19 cellular contexts compared by ENCODE assay signal in genomic region chr9:27110181-27110580, GRCh38. TPM values are rescaled to one million over a fixed set of nuclear protein-coding genes. Genes with fewer than 3 reads are reported as not detected.
DNase-seq lines count a peak whose midpoint lies in the region; ATAC-seq, FAIRE-seq and TF ChIP-seq lines count a peak whose summit lies in the region.
"Had no signal": no experiment of that assay in that cellular context is flagged by ENCODE, and none has a peak within 500 bp of the region (broad histone marks: within the 10 kb centered on the region; RNA-seq: fewer than 3 reads in every experiment).

No MANE protein-coding gene starts in this region.

- no peak overlapping the region for H3K4ac ChIP-seq in H1 (replicated peaks; ENCODE audit: insufficient read length, low read depth, low read length)

- H4K8ac ChIP-seq in H1 (ENCODE audit: extremely low read depth, insufficient read depth, low read length), result no peak overlapping the region

- no peaks in the 10 kb centered on the region for H3K36me3 ChIP-seq in heart left ventricle
- no peaks in the 10 kb centered on the region for H3K36me3 ChIP-seq in H1 (ENCODE audit: control insufficient read depth in 2 of 4, insufficient read depth in 4 of 4, low read length in 3 of 4)
- no peaks in the 10 kb centered on the region for H3K36me3 ChIP-seq in upper lobe of right lung
- no peaks in the 10 kb centered on the region for H3K36me3 ChIP-seq in MG63
- H3K36me3 ChIP-seq: thoracic aorta had no signal

- intact Hi-C loops in heart left ventricle (cut with DNase I), result loop anchor here in 3 of 10 donors (2.0 to 5.0 kb wide), 3 partner anchors 77 to 83 kb away; no protein-coding TSS in a partner anchor
- intact Hi-C loops in cardiac septum (cut with DNase I), result no loop called here
- intact Hi-C loops in upper lobe of right lung (cut with DNase I), result no loop called here

- no peak overlapping the region for H3K56ac ChIP-seq in H1 (replicated peaks; ENCODE audit: insufficient read length, low read depth, low read length)

- no peak for DNase-seq in heart left ventricle
- DNase-seq in cardiac septum (ENCODE audit: low spot score), result no peak
- no peak for DNase-seq in H1 (ENCODE audit: low read depth in 1 of 2, low spot score in 2 of 2)
- DNase-seq in lung microvascular endothelial cell (ENCODE audit: low read depth in 2 of 2), result peak; percentile 56 to 84
- DNase-seq in upper lobe of right lung, result no peak
- no peak for DNase-seq in NCI-H2196 treated with DMSO at 0.1 percent for 48 hours (lab: John Stamatoyannopoulos, UW; ENCODE audit: unreplicated experiment)
- no peak for DNase-seq in MG63
- DNase-seq: CD4-positive, alpha-beta T cell; DND-41; mammary epithelial cell; NCI-H1694; NCI-H524; stimulated activated CD4-positive, alpha-beta T cell treated with anti-CD3 and anti-CD28 coated beads, Interleukin-4, amount 100 ng/mL, for 1 hour; stimulated activated CD8-positive, alpha-beta memory T cell treated with anti-CD3 and anti-CD28 coated beads, Interleukin-4, amount 100 ng/mL, for 48 hours had no signal

- no peak overlapping the region for H3K18ac ChIP-seq in H1 (ENCODE audit: extremely low read depth, low read length)

- no peak overlapping the region for H3K14ac ChIP-seq in H1 (ENCODE audit: insufficient read length)

- POLR2A ChIA-PET in H1 (lab: Charles Lee; ENCODE audit: partially characterized antibody), result interaction anchor here (0.7 kb wide), 2 partner anchors 15 to 134 kb away, joined by 3 read pairs; no protein-coding TSS in a partner anchor

- TF ChIP-seq EP300 in H1 (IDR thresholded peaks at IDR 0.05; ENCODE audit: borderline replicate concordance in 1 of 2, low read depth in 2 of 2, low read length in 2 of 2), result no peak

- no peaks in the 10 kb centered on the region for H3K27me3 ChIP-seq in heart left ventricle
- no peaks in the 10 kb centered on the region for H3K27me3 ChIP-seq in H1 (replicated peaks in 1 of 4; ENCODE audit: control insufficient read depth in 3 of 4, extremely low read depth in 1 of 4, insufficient read depth in 3 of 4, low read length in 3 of 4)
- no peaks in the 10 kb centered on the region for H3K27me3 ChIP-seq in upper lobe of right lung
- no peaks in the 10 kb centered on the region for H3K27me3 ChIP-seq in MG63

- no peaks in the 10 kb centered on the region for H3K9me3 ChIP-seq in heart left ventricle
- H3K9me3 ChIP-seq in H1 (ENCODE audit: insufficient read depth in 2 of 2, low read depth in 1 of 2, low read length in 1 of 2), result no peaks in the 10 kb centered on the region
- no peaks in the 10 kb centered on the region for H3K9me3 ChIP-seq in upper lobe of right lung
- no peaks in the 10 kb centered on the region for H3K9me3 ChIP-seq in MG63
- H3K9me3 ChIP-seq: thoracic aorta had no signal

- H3K9ac ChIP-seq in H1 (replicated peaks in 1 of 4; ENCODE audit: extremely low read depth in 1 of 4, low read depth in 3 of 4, low read length in 3 of 4), result no peak overlapping the region; a peak in 1 of 7 replicates

- ATAC-seq in heart left ventricle (no peak), upper lobe of right lung (no peak), GM21381 (IDR thresholded peaks at IDR 0.05; ENCODE audit: unreplicated experiment) (no peak)
- ATAC-seq: activated T-helper 17 cell treated with anti-CD3 and anti-CD28 coated beads, Interleukin-2, amount 50 U/mL, for 72 hours; sciatic nerve had no signal

- H3K4me3 ChIP-seq in heart left ventricle (peak overlapping the region; percentile 1 to 64 (median 52)), H1 (ENCODE audit: extremely low read depth in 1 of 4, insufficient read depth in 2 of 4, low read depth in 3 of 4, low read length in 4 of 4) (peak overlapping the region in 3 of 4 experiments; percentile 27 to 60 (median 49); a peak in 5 of 8 replicates), upper lobe of right lung (peak overlapping the region; percentile 41), MG63 (no peak overlapping the region)

- WGBS in heart left ventricle, 4 donors, result 43 to 57% (median 54%) methylated on average over 4 of the region's 4 CpGs
- WGBS in H1 (ENCODE audit: extremely low coverage in 1 of 2, insufficient coverage in 1 of 2, insufficient read length in 1 of 2, insufficient replicate concordance in 2 of 2, low coverage in 1 of 2, low lambda C conversion rate in 2 of 2, missing lambda C conversion rate in 1 of 2), 2 experiments, result 55% methylated on average over 4 of the region's 4 CpGs; no CpG with 5 or more reads in 1 of the 2 experiments

- no peak overlapping the region for H3K23ac ChIP-seq in H1 (ENCODE audit: insufficient read length)

- H4K5ac ChIP-seq in H1 (ENCODE audit: insufficient read length, low read depth, low read length), result no peak overlapping the region

- no peak for TF ChIP-seq POLR2A in heart left ventricle (IDR thresholded peaks at IDR 0.05)
- no peak for TF ChIP-seq POLR2A in H1 (IDR thresholded peaks at IDR 0.05; ENCODE audit: control extremely low read depth in 1 of 2, low read depth in 2 of 2, low read length in 2 of 2)

- peaks cover 0 to 35% of the 10 kb centered on the region in 2 experiments; a peak in 2 of 4 replicates for H3K79me2 ChIP-seq in H1 (ENCODE audit: control insufficient read depth in 1 of 2, insufficient read depth in 2 of 2, low read length in 2 of 2)

- no peak overlapping the region for H4K91ac ChIP-seq in H1 (replicated peaks; ENCODE audit: insufficient read length, low read length)

- no peak overlapping the region for H2BK12ac ChIP-seq in H1 (ENCODE audit: low read depth, low read length)

- no peak overlapping the region for H2BK15ac ChIP-seq in H1 (ENCODE audit: low read length)

- H3K23me2 ChIP-seq in H1 (ENCODE audit: low read depth, low read length), result peaks cover 5% of the 10 kb centered on the region; the same call in 1 of the 2 replicates

- H3K79me1 ChIP-seq in H1 (ENCODE audit: low read depth, low read length), result no peaks in the 10 kb centered on the region

- no peak overlapping the region for H2BK120ac ChIP-seq in H1 (replicated peaks; ENCODE audit: low read depth, low read length)

- peak overlapping the region; percentile 68 to 79 for H3K4me2 ChIP-seq in H1 (ENCODE audit: insufficient read depth in 1 of 2, low read depth in 2 of 2, low read length in 2 of 2)

- no peak overlapping the region for H2BK20ac ChIP-seq in H1 (ENCODE audit: low read length)

- no peak for TF ChIP-seq RAD21 in H1 (IDR thresholded peaks at IDR 0.05 in 1 of 2, conservative IDR thresholded peaks at IDR 0.05 in 1 of 2; ENCODE audit: low read depth in 2 of 2, low read length in 2 of 2)

- FAIRE-seq in H1 (lab: Jason Lieb, UNC), result no peak

- TF ChIP-seq CTCF in heart left ventricle (IDR thresholded peaks at IDR 0.05) (no peak), H1 (IDR thresholded peaks at IDR 0.05; ENCODE audit: control extremely low read depth in 1 of 3, insufficient read depth in 1 of 3, low read depth in 1 of 3, low read length in 3 of 3) (no peak), upper lobe of right lung (IDR thresholded peaks at IDR 0.05) (no peak)

- H3K4me1 ChIP-seq in heart left ventricle (peaks cover 0 to 21% (median 0%) of the 10 kb centered on the region in 12 donors), H1 (replicated peaks in 1 of 4; ENCODE audit: control insufficient read depth in 3 of 4, insufficient read depth in 4 of 4, low read length in 3 of 4) (peaks cover 0 to 8% (median 1%) of the 10 kb centered on the region in 4 experiments; a peak in 1 of 7 replicates), upper lobe of right lung (peaks cover 5% of the 10 kb centered on the region)

- H2AFZ ChIP-seq in H1 (ENCODE audit: low read length), result no peak overlapping the region

- peak overlapping the region; percentile 19 to 88 (median 73) for H3K27ac ChIP-seq in heart left ventricle
- H3K27ac ChIP-seq in H1 (ENCODE audit: low read depth, low read length), result no peak overlapping the region
- H3K27ac ChIP-seq in upper lobe of right lung, result peak overlapping the region; percentile 64
- H3K27ac ChIP-seq: thoracic aorta had no signal

- CTCF ChIA-PET in H1 (lab: Charles Lee; ENCODE audit: partially characterized antibody), result no interaction called here

- H2AK5ac ChIP-seq in H1 (ENCODE audit: low read depth, low read length), result no peak overlapping the region

- H4K20me1 ChIP-seq in H1 (replicated peaks in 1 of 2; ENCODE audit: control insufficient read depth in 1 of 2, insufficient read depth in 2 of 2, low read length in 2 of 2), result no peaks in the 10 kb centered on the region

- H2BK5ac ChIP-seq in H1 (ENCODE audit: low read depth, low read length), result no peak overlapping the region

TF ChIP-seq in H1, 55 proteins besides CTCF, POLR2A, EP300 and RAD21:
- TF ChIP-seq RNF2 (IDR thresholded peaks at IDR 0.05; ENCODE audit: borderline replicate concordance, low read depth, low read length, missing control alignments, poor library complexity, severe bottlenecking), result no peak
- TF ChIP-seq, protein P1, sequence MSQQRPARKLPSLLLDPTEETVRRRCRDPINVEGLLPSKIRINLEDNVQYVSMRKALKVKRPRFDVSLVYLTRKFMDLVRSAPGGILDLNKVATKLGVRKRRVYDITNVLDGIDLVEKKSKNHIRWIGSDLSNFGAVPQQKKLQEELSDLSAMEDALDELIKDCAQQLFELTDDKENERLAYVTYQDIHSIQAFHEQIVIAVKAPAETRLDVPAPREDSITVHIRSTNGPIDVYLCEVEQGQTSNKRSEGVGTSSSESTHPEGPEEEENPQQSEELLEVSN (IDR thresholded peaks at IDR 0.05), result no peak
- no peak for TF ChIP-seq TAF1 (IDR thresholded peaks at IDR 0.05; ENCODE audit: low read depth, low read length)
- TF ChIP-seq TBP (IDR thresholded peaks at IDR 0.05; ENCODE audit: low read depth, low read length), result no peak

RNA-seq across cellular contexts. Expression of gene TEK, which starts 1.2 kb away (rescaled TPM):
- total RNA-seq in heart left ventricle, result 10 to 100 TPM; 11.9 to 36.5 (median 19.2) TPM
- 10 to 100 TPM in 1 of 2 donors, 1 to 10 TPM in 1; 6.4 to 17.7 TPM for polyA plus RNA-seq in heart left ventricle
- 21.0 TPM for total RNA-seq in cardiac septum
- 33.2 and 35.8 TPM in 2 replicates for total RNA-seq in H1 (2021; fragmentation: NEBNext Ultra II Directional; extraction: Animal tissue kit (Norgen Biotek cat#: 25700))
- polyA plus RNA-seq in H1 (2011; rRNA removed), result 7.0 and 11.0 TPM in 2 replicates
- 13.0 TPM for polyA plus RNA-seq in H1 (2011; cell fraction: cytosol; rRNA removed)
- 9.2 TPM for polyA plus RNA-seq in H1 (2011; cell fraction: nucleus; rRNA removed)
- polyA plus RNA-seq in H1 (2012, experiment 1 of 2), result 16.2 to 23.3 TPM (median 19.2 TPM) in 4 replicates
- polyA plus RNA-seq in H1 (2012, experiment 2 of 2), result 1.1 TPM
- polyA plus RNA-seq in H1 (2013, experiment 1 of 2), result 25.2 TPM
- 28.8 TPM for polyA plus RNA-seq in H1 (2013, experiment 2 of 2)
- polyA minus RNA-seq in H1 (2011; rRNA and poly(A)+ RNA removed), result 27.6 and 41.5 TPM in 2 replicates
- polyA minus RNA-seq in H1 (2011; cell fraction: cytosol; rRNA and poly(A)+ RNA removed), result 11.0 TPM
- polyA minus RNA-seq in H1 (2011; cell fraction: nucleus; rRNA and poly(A)+ RNA removed), result 22.6 TPM
- 56.9 and 108 TPM in 2 replicates for total RNA-seq in lung microvascular endothelial cell
- total RNA-seq in upper lobe of right lung, result 65.6 TPM
- 0.07 and 0.42 TPM in 2 replicates for total RNA-seq in MG63 (2014; rRNA removed; shearing (Covaris generic); ENCODE audit: low replicate concordance)
- total RNA-seq: A673; activated T-helper 17 cell treated with anti-CD3 and anti-CD28 coated beads, Interleukin-2, amount 50 U/mL, for 72 hours; CD4-positive, alpha-beta T cell had no signal

Comparison
In these comparisons a context has a peak if more than half of its experiments do, and no peak if none do; other contexts are left out.
1. DNase-seq: peak in lung microvascular endothelial cell (2 of 2); none in heart left ventricle (0 of 5), cardiac septum (single experiment), H1 (0 of 2), upper lobe of right lung (single experiment), NCI-H2196 treated with DMSO at 0.1 percent for 48 hours (single experiment) and MG63 (single experiment).